In genomic region chr19:55279773-55280643, GRCh38 we compare ENCODE assay signal across 8 cellular contexts.
DNase-seq lines count a peak whose midpoint lies in the region; ATAC-seq and TF ChIP-seq lines count a peak whose summit lies in the region.

TSS of gene HSPBP1 (minus strand) at chr19:55280110. CDS start at chr19:55279608, 502 bp downstream.

- TF ChIP-seq CTCF in coronary artery (IDR thresholded peaks at IDR 0.05), result no peak

- H3K27ac ChIP-seq in coronary artery, result peak within 1 kb of the TSS; percentile 58 to 83
- H3K27ac ChIP-seq in layer of hippocampus (ENCODE audit: low read depth, low read length), result peak within 1 kb of the TSS; percentile 90

- H3K27me3 ChIP-seq in layer of hippocampus (ENCODE audit: control insufficient read depth, insufficient read depth, low read length), result no peaks in the 10 kb centered on the region

- ATAC-seq in HG03457 (IDR thresholded peaks at IDR 0.05; ENCODE audit: unreplicated experiment), result peak; percentile 53

- H3K4me3 ChIP-seq in coronary artery, result peak within 1 kb of the TSS; percentile 94

- DNase-seq in AML-193 (lab: John Stamatoyannopoulos, UW) (peak; percentile 80 to 81), GM19238 (ENCODE audit: insufficient read length, low spot score) (peak; percentile 89), NCI-H526 (lab: John Stamatoyannopoulos, UW) (peak; percentile 97 to 99), coronary artery (ENCODE audit: low spot score) (peak; percentile 95)
- DNase-seq in activated CD4-positive, alpha-beta T cell treated with anti-CD3 and anti-CD28 coated beads for 48 hours, result peak; percentile 98
- peak; percentile 88 to 92 for DNase-seq in stimulated activated CD4-positive, alpha-beta T cell treated with anti-CD3 and anti-CD28 coated beads, Interleukin-1b, Interleukin-23, amount 100 ng/mL, for 4 hours (ENCODE audit: low read depth in 2 of 2)

Comparison
In these comparisons a context has a peak if more than half of its experiments do, and no peak if none do; other contexts are left out.
1. Peak in every context shown above with its lines: DNase-seq, ATAC-seq, H3K4me3 ChIP-seq and H3K27ac ChIP-seq.